12 cellular contexts compared by ENCODE assay signal in the genomic region with DNA sequence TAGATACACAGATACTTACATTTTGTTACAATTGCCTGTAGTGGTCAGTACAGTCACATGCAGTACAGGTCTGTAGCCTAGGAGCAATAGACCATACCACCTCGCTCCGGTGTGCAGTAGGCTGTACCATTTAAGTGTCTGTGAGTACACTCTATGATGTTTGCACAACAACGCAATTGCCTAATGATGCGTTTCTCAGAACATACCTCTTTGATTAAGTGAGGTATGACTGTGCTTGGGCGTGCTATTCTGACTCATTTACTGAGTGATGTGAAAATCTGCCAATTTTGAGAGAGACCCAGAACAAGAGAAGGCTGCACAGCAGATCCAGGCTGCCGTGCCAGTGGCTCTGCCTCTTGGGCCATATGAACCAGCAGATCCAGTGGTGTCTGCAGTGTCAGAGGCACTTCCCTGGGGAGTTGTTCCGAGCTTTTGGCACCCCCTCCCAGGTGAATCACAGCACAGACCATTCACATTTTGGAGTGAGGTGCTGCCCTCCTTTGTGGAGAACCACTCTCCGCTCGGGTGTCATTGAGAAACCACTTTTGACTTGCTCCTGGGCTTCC. TPM values are rescaled to one million over a fixed set of nuclear protein-coding genes. Genes with fewer than 3 reads are reported as not detected.
DNase-seq lines count a peak whose midpoint lies in the region; ATAC-seq and TF ChIP-seq lines count a peak whose summit lies in the region.
"Had no signal": no experiment of that assay in that cellular context is flagged by ENCODE, and none has a peak within 500 bp of the region (broad histone marks: within the 10 kb centered on the region; RNA-seq: fewer than 3 reads in every experiment).

No MANE protein-coding gene starts in this region.

- no peaks in the 10 kb centered on the region for H3K4me1 ChIP-seq in Panc1 (ENCODE audit: control insufficient read depth, insufficient read depth, low read length)
- H3K4me1 ChIP-seq in suprapubic skin: peaks cover 12% of the 10 kb centered on the region
- H3K4me1 ChIP-seq in Karpas-422 (ENCODE audit: low read length): no peaks in the 10 kb centered on the region

- H4K20me1 ChIP-seq in Karpas-422 (ENCODE audit: insufficient read depth, low read depth, low read length): no peaks in the 10 kb centered on the region

- intact Hi-C loops in Panc1 (cut with micrococcal nuclease; ENCODE audit: unreplicated experiment): no loop called here

- H3K4me3 ChIP-seq in Panc1 (ENCODE audit: low read depth in 2 of 2, low read length in 2 of 2) (no peak overlapping the region), suprapubic skin (no peak overlapping the region), Karpas-422 (ENCODE audit: low read length) (no peak overlapping the region)

- CTCF ChIA-PET in Panc1 (lab: Charles Lee): no interaction called here

- ATAC-seq in Panc1 (peak; percentile 90), GM19328 (IDR thresholded peaks at IDR 0.05; ENCODE audit: unreplicated experiment) (no peak)

- H3K9me2 ChIP-seq in Karpas-422 (replicated peaks; ENCODE audit: insufficient read depth, low read length): no peaks in the 10 kb centered on the region

- no peak overlapping the region for H2AFZ ChIP-seq in Karpas-422 (ENCODE audit: low read length)

- no peaks in the 10 kb centered on the region for H3K79me2 ChIP-seq in Karpas-422 (ENCODE audit: low read length)

- H3K27me3 ChIP-seq in Panc1 (ENCODE audit: control insufficient read depth, insufficient read depth, low read length) (no peaks in the 10 kb centered on the region), suprapubic skin (no peaks in the 10 kb centered on the region), Karpas-422 (ENCODE audit: low read length) (0 out of 2 replicates have a peak, but pooled peaks cover 5% of the 10 kb centered on the region)

- WGBS in suprapubic skin: 44% methylated on average over 9 of the region's 9 CpGs

- in situ Hi-C loops in Panc1 (cut with HindIII; ENCODE audit: low pct_unique_long_range_greater_than_20kb, low sequenced_read_pairs): no loop called here

- H3K27ac ChIP-seq in Panc1 (ENCODE audit: low read length) (no peak overlapping the region), suprapubic skin (peak overlapping the region; percentile 72), Karpas-422 (ENCODE audit: low read length) (no peak overlapping the region)

- no peak overlapping the region for H3K4me2 ChIP-seq in Karpas-422 (ENCODE audit: low read depth, low read length, poor library complexity, severe bottlenecking)

- no TSS peak for BruUV-seq in Panc1 (replicated peaks; lab: Mats Ljungman, UMichigan)

- TF ChIP-seq CTCF in Panc1 (IDR thresholded peaks at IDR 0.05) (no peak), suprapubic skin (IDR thresholded peaks at IDR 0.05) (no peak)

- no peak for TF ChIP-seq EP300 in suprapubic skin (IDR thresholded peaks at IDR 0.05)

- no peak overlapping the region for H3K9ac ChIP-seq in Karpas-422 (ENCODE audit: low read length)

- POLR2A ChIA-PET in Panc1 (lab: Charles Lee): interaction anchor here (0.7 kb wide), 1 partner anchor 17 kb away, joined by 8 read pairs; no protein-coding TSS in a partner anchor

- peak; percentile 39 for DNase-seq in activated effector memory CD4-positive, alpha-beta T cell treated with anti-CD3 and anti-CD28 coated beads, Interleukin-2, amount 50 U/mL, for 16 hours
- DNase-seq in activated effector memory CD4-positive, alpha-beta T cell treated with Interleukin-2 at 50 U/mL for 16 hours: no peak
- peak; percentile 78 for DNase-seq in Panc1 (ENCODE audit: low read depth, low spot score)
- DNase-seq in fibroblast of peridontal ligament (ENCODE audit: extremely low read depth): peak; percentile 94
- peak in 1 of 2 donors; percentile 82 for DNase-seq in suprapubic skin (ENCODE audit: low spot score in 2 of 2)
- no peak for DNase-seq in Karpas-422
- DNase-seq in stimulated activated CD4-positive, alpha-beta T cell treated with anti-CD3 and anti-CD28 coated beads, Interleukin-15, amount 100 ng/mL, for 24 hours: no peak
- DNase-seq: caudate nucleus had no signal

- no peaks in the 10 kb centered on the region for H3K36me3 ChIP-seq in Panc1 (ENCODE audit: control insufficient read depth, insufficient read depth, low read length)
- no peaks in the 10 kb centered on the region for H3K36me3 ChIP-seq in suprapubic skin
- no peaks in the 10 kb centered on the region for H3K36me3 ChIP-seq in Karpas-422 (ENCODE audit: insufficient read depth, low read length)

- no peak for TF ChIP-seq POLR2A in suprapubic skin (IDR thresholded peaks at IDR 0.05)

- no peaks in the 10 kb centered on the region for H3K9me3 ChIP-seq in Panc1 (ENCODE audit: control insufficient read depth, insufficient read depth, low read depth, low read length)
- no peaks in the 10 kb centered on the region for H3K9me3 ChIP-seq in suprapubic skin
- H3K9me3 ChIP-seq in Karpas-422 (ENCODE audit: low read length): no peaks in the 10 kb centered on the region

RNA-seq across cellular contexts. Expression of a gene that starts 20.4 kb away (rescaled TPM):
- total RNA-seq in Panc1 (2021; ENCODE audit: unreplicated experiment) (0.69 TPM), suprapubic skin (not detected)
- not detected for polyA plus RNA-seq in Panc1 (2012; ENCODE audit: insufficient read length)
- total RNA-seq in Karpas-422 (2014; rRNA removed; shearing (Covaris generic); ENCODE audit: low replicate concordance): not detected in 2 replicates
- total RNA-seq: CD4-positive, alpha-beta T cell; mononuclear cell had no signal
- polyA plus RNA-seq: IgD-negative memory B cell had no signal

Comparison
In these comparisons a context has a peak if more than half of its experiments do, and no peak if none do; other contexts are left out.
1. DNase-seq: peak in activated effector memory CD4-positive, alpha-beta T cell treated with anti-CD3 and anti-CD28 coated beads, Interleukin-2, amount 50 U/mL, for 16 hours (single experiment), Panc1 (single experiment) and fibroblast of peridontal ligament (single experiment); none in activated effector memory CD4-positive, alpha-beta T cell treated with Interleukin-2 at 50 U/mL for 16 hours (single experiment), Karpas-422 (single experiment) and stimulated activated CD4-positive, alpha-beta T cell treated with anti-CD3 and anti-CD28 coated beads, Interleukin-15, amount 100 ng/mL, for 24 hours (single experiment).